Comparison of ENCODE assay signal across 14 cellular contexts in genomic region chr9:70404261-70404660, GRCh38. TPM values are rescaled to one million over a fixed set of nuclear protein-coding genes. Genes with fewer than 3 reads are reported as not detected.
DNase-seq lines count a peak whose midpoint lies in the region; TF ChIP-seq lines count a peak whose summit lies in the region.
"Had no signal": no experiment of that assay in that cellular context is flagged by ENCODE, and none has a peak within 500 bp of the region (broad histone marks: within the 10 kb centered on the region; RNA-seq: fewer than 3 reads in every experiment).

No MANE protein-coding gene starts in this region.

- peak overlapping the region; percentile 82 for H3K27ac Mint-ChIP-seq in activated naive CD8-positive, alpha-beta T cell treated with anti-CD3 and anti-CD28 coated beads for 36 hours

- H3K9me3 ChIP-seq in HEK293 (ENCODE audit: control insufficient read depth, insufficient read depth, low read depth, low read length) (no peaks in the 10 kb centered on the region), mesenchymal stem cell (ENCODE audit: control insufficient read depth, low read length) (no peaks in the 10 kb centered on the region), subcutaneous abdominal adipose tissue (ENCODE audit: control insufficient read depth in 5 of 5, low read length in 5 of 5) (no peaks in the 10 kb centered on the region)
- H3K9me3 ChIP-seq: BLaER1 treated with 17β-estradiol and CSF1 and Interleukin-3, amounts not matched to agents 10 nM and 100 nM; left lung had no signal

- CTCF ChIA-PET in HEK293 (lab: Yijun Ruan, JAX): interaction anchor here (0.7 to 3.1 kb wide), 4 partner anchors 10 to 198 kb away, joined by 3 to 11 read pairs (median 4); partner anchors contain the start of gene KLF9

- H3K4me3 Mint-ChIP-seq in activated naive CD8-positive, alpha-beta T cell treated with anti-CD3 and anti-CD28 coated beads for 36 hours: no peak overlapping the region

- no peak overlapping the region for H4K8ac ChIP-seq in mesenchymal stem cell (ENCODE audit: low read length)

- no peak overlapping the region for H3K4me3 ChIP-seq in HEK293 (ENCODE audit: low read depth, low read length)
- no peak overlapping the region for H3K4me3 ChIP-seq in mesenchymal stem cell (ENCODE audit: insufficient read depth in 1 of 2, low read depth in 1 of 2, low read length in 2 of 2)
- no peak overlapping the region for H3K4me3 ChIP-seq in subcutaneous abdominal adipose tissue (ENCODE audit: low read depth in 1 of 5, low read length in 5 of 5)
- H3K4me3 ChIP-seq: BLaER1 treated with 17β-estradiol and CSF1 and Interleukin-3, amounts not matched to agents 10 nM and 100 nM; left lung had no signal

- no peaks in the 10 kb centered on the region for H3K9me3 Mint-ChIP-seq in activated naive CD8-positive, alpha-beta T cell treated with anti-CD3 and anti-CD28 coated beads for 36 hours
- H3K9me3 Mint-ChIP-seq: naive thymus-derived CD8-positive, alpha-beta T cell had no signal

- no peak overlapping the region for H4K91ac ChIP-seq in mesenchymal stem cell (ENCODE audit: low read length)

- H3K27ac ChIP-seq in HEK293 (ENCODE audit: extremely low read depth, low read depth, low read length) (no peak overlapping the region), mesenchymal stem cell (ENCODE audit: low read length, poor library complexity, severe bottlenecking) (no peak overlapping the region), subcutaneous abdominal adipose tissue (ENCODE audit: low read depth, low read length) (peak overlapping the region; percentile 74)

- no peak overlapping the region for H2AFZ ChIP-seq in mesenchymal stem cell (ENCODE audit: low read depth, low read length)

- no peak overlapping the region for H2BK5ac ChIP-seq in mesenchymal stem cell (ENCODE audit: low read depth, low read length, poor library complexity, severe bottlenecking)

- no peak overlapping the region for H3K4me2 ChIP-seq in mesenchymal stem cell (ENCODE audit: low read length, poor library complexity, severe bottlenecking)

- H3K4me1 ChIP-seq in HEK293 (ENCODE audit: control insufficient read depth, insufficient read depth, low read length) (peaks cover 23% of the 10 kb centered on the region), mesenchymal stem cell (ENCODE audit: control insufficient read depth, insufficient read depth, low read depth, low read length) (peaks cover 3% of the 10 kb centered on the region), subcutaneous abdominal adipose tissue (ENCODE audit: control insufficient read depth in 5 of 5, insufficient read depth in 5 of 5, low read length in 5 of 5) (peaks cover 22 to 89% (median 86%) of the 10 kb centered on the region in 5 donors)

- H3K27me3 ChIP-seq in mesenchymal stem cell (ENCODE audit: control insufficient read depth in 1 of 2, insufficient read depth in 1 of 2, low read length in 2 of 2): no peaks in the 10 kb centered on the region
- no peaks in the 10 kb centered on the region for H3K27me3 ChIP-seq in subcutaneous abdominal adipose tissue (ENCODE audit: control insufficient read depth in 5 of 5, insufficient read depth in 4 of 5, low read length in 5 of 5)
- H3K27me3 ChIP-seq: BLaER1 treated with 17β-estradiol and CSF1 and Interleukin-3, amounts not matched to agents 10 nM and 100 nM; left lung had no signal

- H3K36me3 ChIP-seq in HEK293 (ENCODE audit: control insufficient read depth in 2 of 2, insufficient read depth in 1 of 2, low read length in 2 of 2): no peaks in the 10 kb centered on the region
- peaks cover 0 to 5% of the 10 kb centered on the region in 2 experiments for H3K36me3 ChIP-seq in mesenchymal stem cell (ENCODE audit: control insufficient read depth in 1 of 2, insufficient read depth in 2 of 2, low read depth in 1 of 2, low read length in 2 of 2)
- H3K36me3 ChIP-seq in subcutaneous abdominal adipose tissue (ENCODE audit: control insufficient read depth in 5 of 5, insufficient read depth in 5 of 5, low read length in 5 of 5): peaks cover 0 to 9% (median 6%) of the 10 kb centered on the region in 5 donors
- H3K36me3 ChIP-seq: left lung had no signal

- peak overlapping the region; percentile 41 for H3K9ac ChIP-seq in mesenchymal stem cell (ENCODE audit: low read length)
- H3K9ac ChIP-seq in subcutaneous abdominal adipose tissue (ENCODE audit: low read length in 5 of 5): no peak overlapping the region

- no peak overlapping the region for H3K23ac ChIP-seq in mesenchymal stem cell (ENCODE audit: low read length in 2 of 2)

- no peak overlapping the region for H2AK5ac ChIP-seq in mesenchymal stem cell (ENCODE audit: low read length, severe bottlenecking)

- no peak overlapping the region for H3K18ac ChIP-seq in mesenchymal stem cell (ENCODE audit: low read depth in 1 of 2, low read length in 2 of 2)

- H3K36me3 Mint-ChIP-seq in activated naive CD8-positive, alpha-beta T cell treated with anti-CD3 and anti-CD28 coated beads for 36 hours: peaks cover 8% of the 10 kb centered on the region

- no peak overlapping the region for H3K14ac ChIP-seq in mesenchymal stem cell (ENCODE audit: low read length in 2 of 2)

- no peaks in the 10 kb centered on the region for H3K27me3 Mint-ChIP-seq in activated naive CD8-positive, alpha-beta T cell treated with anti-CD3 and anti-CD28 coated beads for 36 hours
- H3K27me3 Mint-ChIP-seq: naive thymus-derived CD8-positive, alpha-beta T cell had no signal

- H2BK120ac ChIP-seq in mesenchymal stem cell (ENCODE audit: low read depth, low read length): no peak overlapping the region

- no peak for TF ChIP-seq CTCF in HEK293 (tag by site-specific recombination; IDR thresholded peaks at IDR 0.05)

- peaks cover 11% of the 10 kb centered on the region for H3K79me1 ChIP-seq in mesenchymal stem cell (replicated peaks; ENCODE audit: low read length, poor library complexity, severe bottlenecking)

- POLR2A ChIA-PET in HEK293 (lab: Yijun Ruan, JAX): no interaction called here

- H2BK15ac ChIP-seq in mesenchymal stem cell (ENCODE audit: low read depth, poor library complexity, severe bottlenecking): no peak overlapping the region

- peaks cover 78% of the 10 kb centered on the region for H3K4me1 Mint-ChIP-seq in activated naive CD8-positive, alpha-beta T cell treated with anti-CD3 and anti-CD28 coated beads for 36 hours

- H3K4ac ChIP-seq in mesenchymal stem cell (ENCODE audit: low read depth in 1 of 2, low read length in 2 of 2): no peak overlapping the region

- DNase-seq in activated naive CD8-positive, alpha-beta T cell treated with anti-CD3 and anti-CD28 coated beads for 36 hours: no peak
- DNase-seq in mesenchymal stem cell (no peak), medulla oblongata (ENCODE audit: extremely low spot score) (no peak), NCI-H446 (lab: John Stamatoyannopoulos, UW) (no peak), NCI-H226 (no peak)
- DNase-seq: aorta; DMS79; left lung; naive thymus-derived CD8-positive, alpha-beta T cell; NCI-H1930; NCI-H69 had no signal

- no CpG with 5 or more reads among the region's 2 CpGs for WGBS in mesenchymal stem cell

- no peak overlapping the region for H2BK12ac ChIP-seq in mesenchymal stem cell (ENCODE audit: low read length in 2 of 2)

TF ChIP-seq in HEK293, 187 proteins besides CTCF, POLR2A, EP300 and RAD21:
- TF ChIP-seq ZNF302 (tag by site-specific recombination; IDR thresholded peaks at IDR 0.05; ENCODE audit: low read depth) (no peak), EGR2 (tag by site-specific recombination; IDR thresholded peaks at IDR 0.05; ENCODE audit: low read depth) (peak; percentile 62), ZNF658 (tag by site-specific recombination; IDR thresholded peaks at IDR 0.05) (no peak), ZNF704 (tag by site-specific recombination; IDR thresholded peaks at IDR 0.05) (no peak), ZFHX2 (tag by site-specific recombination; conservative IDR thresholded peaks at IDR 0.05) (peak; percentile 58), ZNF239 (tag by site-specific recombination; IDR thresholded peaks at IDR 0.05) (no peak), ZNF530 (tag by site-specific recombination; IDR thresholded peaks at IDR 0.05; ENCODE audit: low read depth) (no peak), ZIC2 (tag by site-specific recombination; IDR thresholded peaks at IDR 0.05) (no peak)

RNA-seq across cellular contexts. Expression of gene KLF9, which starts 10.2 kb away (rescaled TPM):
- total RNA-seq in activated naive CD8-positive, alpha-beta T cell treated with anti-CD3 and anti-CD28 coated beads for 36 hours: 10 to 100 TPM; 25.4 to 25.5 TPM
- polyA plus RNA-seq in mesenchymal stem cell (2013, experiment 1 of 2): 31.5 TPM
- polyA plus RNA-seq in mesenchymal stem cell (2013, experiment 2 of 2): 32.5 TPM
